29 cellular contexts compared by ENCODE assay signal in genomic region chr6:129460151-129460550, GRCh38.
"Had no signal": no experiment of that assay in that cellular context is flagged by ENCODE, and none has a peak within 500 bp of the region (broad histone marks: within the 10 kb centered on the region; RNA-seq: fewer than 3 reads in every experiment).

No MANE protein-coding gene starts in this region.

- H3K4me3 ChIP-seq: colonic mucosa, coronary artery, dorsolateral prefrontal cortex, esophagus muscularis mucosa, esophagus squamous epithelium, gastrocnemius medialis, gastroesophageal sphincter, heart left ventricle, heart right ventricle, hepatocyte had no signal

- H3K36me3 ChIP-seq: colonic mucosa had no signal

- H3K9me3 ChIP-seq: colonic mucosa, esophagus muscularis mucosa, esophagus squamous epithelium, gastrocnemius medialis, gastroesophageal sphincter, heart left ventricle, heart right ventricle had no signal

- H3K79me2 ChIP-seq: hepatocyte had no signal

- DNase-seq: colonic mucosa; cortex of kidney; dermis blood vessel endothelial cell; dorsolateral prefrontal cortex; effector CD8-positive, alpha-beta T cell; effector memory CD4-positive, alpha-beta T cell; effector memory CD8-positive, alpha-beta T cell; endodermal cell; erythroblast; esophagus squamous epithelium; foreskin fibroblast; foreskin keratinocyte; foreskin melanocyte; gastrocnemius medialis; glutamatergic neuron; head of caudate nucleus; heart left ventricle; heart right ventricle had no signal

- H3K27ac ChIP-seq: colonic mucosa, coronary artery, dorsolateral prefrontal cortex, epithelial cell of prostate, esophagus muscularis mucosa, esophagus squamous epithelium, foreskin keratinocyte, gastrocnemius medialis, gastroesophageal sphincter, heart left ventricle, heart right ventricle, hepatocyte had no signal

- FAIRE-seq: colon, endometrium, endothelial cell of umbilical vein, frontal cortex had no signal

- H3K4me1 ChIP-seq: colonic mucosa, esophagus muscularis mucosa, esophagus squamous epithelium, foreskin keratinocyte, gastrocnemius medialis, gastroesophageal sphincter, heart left ventricle, heart right ventricle had no signal

- H3K27me3 ChIP-seq: colonic mucosa, dorsolateral prefrontal cortex, esophagus muscularis mucosa, esophagus squamous epithelium, foreskin keratinocyte, gastrocnemius medialis, gastroesophageal sphincter, heart left ventricle, heart right ventricle, hepatocyte had no signal

- H2AFZ ChIP-seq: hepatocyte had no signal

- H3K4me3 Mint-ChIP-seq: dendritic cell treated with granulocyte-macrophage colony-stimulating factor and Interleukin-4, amounts not matched to agents 40 ng/mL and 50 ng/mL, for 4 days; effector memory CD8-positive, alpha-beta T cell; endodermal cell had no signal

- ATAC-seq: effector memory CD8-positive, alpha-beta T cell; esophagus mucosa; foreskin keratinocyte; gastrocnemius medialis; gastroesophageal sphincter; heart left ventricle; heart right ventricle had no signal

- H3K27ac Mint-ChIP-seq: dendritic cell treated with granulocyte-macrophage colony-stimulating factor and Interleukin-4, amounts not matched to agents 40 ng/mL and 50 ng/mL, for 4 days; effector memory CD8-positive, alpha-beta T cell; endodermal cell had no signal

- H3K9me3 Mint-ChIP-seq: dendritic cell treated with granulocyte-macrophage colony-stimulating factor and Interleukin-4, amounts not matched to agents 40 ng/mL and 50 ng/mL, for 4 days; effector memory CD8-positive, alpha-beta T cell; endodermal cell had no signal

- H3K27me3 Mint-ChIP-seq: dendritic cell treated with granulocyte-macrophage colony-stimulating factor and Interleukin-4, amounts not matched to agents 40 ng/mL and 50 ng/mL, for 4 days had no signal

- H3K4me2 ChIP-seq: hepatocyte had no signal
